In the genomic region with DNA sequence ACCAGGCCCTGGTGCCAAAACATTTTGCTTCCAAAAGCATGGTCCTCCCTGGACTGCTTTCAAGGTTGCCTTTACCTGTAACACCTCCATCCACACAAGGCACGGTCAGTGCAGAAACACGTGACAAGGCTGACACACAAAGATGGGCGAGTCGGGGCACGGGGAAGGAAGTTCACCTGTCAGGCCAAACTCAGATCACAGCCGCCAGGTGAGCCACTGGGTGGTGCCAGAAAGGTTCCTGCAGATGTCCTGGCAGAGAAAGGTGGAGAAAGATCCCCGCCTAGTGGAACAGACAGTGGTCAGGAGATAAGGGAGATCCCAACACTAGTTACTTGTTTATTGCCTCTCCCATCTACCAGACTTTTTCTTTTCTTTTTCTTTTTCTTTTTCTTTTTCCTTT, we compare ENCODE assay signal across 9 cellular contexts.
DNase-seq lines count a peak whose midpoint lies in the region; ATAC-seq and FAIRE-seq lines count a peak whose summit lies in the region.
"Had no signal": no experiment of that assay in that cellular context is flagged by ENCODE, and none has a peak within 500 bp of the region (broad histone marks: within the 10 kb centered on the region; RNA-seq: fewer than 3 reads in every experiment).

No MANE protein-coding gene starts in this region.

- FAIRE-seq in urothelium cell line (lab: Jason Lieb, UNC) = no peak

- DNase-seq in stimulated activated CD4-positive, alpha-beta T cell treated with anti-CD3 and anti-CD28 coated beads, Interleukin-15, amount 100 ng/mL, for 24 hours = peak; percentile 13
- no peak for DNase-seq in stimulated activated CD4-positive, alpha-beta T cell treated with anti-CD3 and anti-CD28 coated beads, Interleukin-1b, Interleukin-23, amount 100 ng/mL, for 48 hours
- DNase-seq in NCI-H526 treated with DMSO at 0.1 percent for 48 hours (lab: John Stamatoyannopoulos, UW) (peak; percentile 66), epithelial cell of prostate (ENCODE audit: low read depth, low spot score) (peak; percentile 77), urothelium cell line (ENCODE audit: low spot score) (peak; percentile 20), putamen (ENCODE audit: low spot score) (no peak)
- no peak for DNase-seq in central memory CD4-positive, alpha-beta T cell
- DNase-seq: CD4-positive, alpha-beta T cell had no signal

- no peak overlapping the region for H3K27ac ChIP-seq in epithelial cell of prostate

- no peak for ATAC-seq in HG02763 (IDR thresholded peaks at IDR 0.05; ENCODE audit: unreplicated experiment)

Comparison
In these comparisons a context has a peak if more than half of its experiments do, and no peak if none do; other contexts are left out.
1. DNase-seq: peak in stimulated activated CD4-positive, alpha-beta T cell treated with anti-CD3 and anti-CD28 coated beads, Interleukin-15, amount 100 ng/mL, for 24 hours (single experiment), NCI-H526 treated with DMSO at 0.1 percent for 48 hours (single experiment), epithelial cell of prostate (single experiment) and urothelium cell line (single experiment); none in stimulated activated CD4-positive, alpha-beta T cell treated with anti-CD3 and anti-CD28 coated beads, Interleukin-1b, Interleukin-23, amount 100 ng/mL, for 48 hours (single experiment), central memory CD4-positive, alpha-beta T cell (single experiment) and putamen (single experiment).